In genomic region chr9:133268335-133269056, GRCh38 we compare ENCODE assay signal across 24 cellular contexts. TPM values are rescaled to one million over a fixed set of nuclear protein-coding genes. Genes with fewer than 3 reads are reported as not detected.
DNase-seq lines count a peak whose midpoint lies in the region; ATAC-seq and TF ChIP-seq lines count a peak whose summit lies in the region.
"Had no signal": no experiment of that assay in that cellular context is flagged by ENCODE, and none has a peak within 500 bp of the region (broad histone marks: within the 10 kb centered on the region; RNA-seq: fewer than 3 reads in every experiment).

No MANE protein-coding gene starts in this region.

- H3K27ac ChIP-seq in left ventricle myocardium inferior (replicated peaks) (peak overlapping the region; percentile 0), colonic mucosa (peak overlapping the region; percentile 54)
- H3K27ac ChIP-seq: BLaER1, GM23248, PC-9, RWPE1 had no signal

- peaks cover 16% of the 10 kb centered on the region for H3K9me3 Mint-ChIP-seq in progenitor cell of endocrine pancreas (ENCODE audit: low read depth)
- H3K9me3 Mint-ChIP-seq: CD4-positive, CD25-positive, alpha-beta regulatory T cell had no signal

- DNase-seq in left ventricle myocardium inferior (no peak), left cardiac atrium (no peak), colonic mucosa (peak; percentile 16), progenitor cell of endocrine pancreas (ENCODE audit: low spot score, unreplicated experiment) (no peak), GM10266 (ENCODE audit: extremely low spot score) (no peak), NCI-H1694 (lab: John Stamatoyannopoulos, UW) (no peak)
- no peak for DNase-seq in stimulated activated CD4-positive, alpha-beta T cell treated with anti-CD3 and anti-CD28 coated beads, Interleukin-1b, Interleukin-23, amount 100 ng/mL, for 48 hours
- DNase-seq: CD4-positive, CD25-positive, alpha-beta regulatory T cell; GM23248; H7; KBM-7; NCI-H1105; NCI-H2029 treated with DMSO at 0.1 percent for 48 hours; NCI-H446 treated with DMSO at 0.1 percent for 48 hours; NCI-H526; NCI-H82; NK-92 treated with Interleukin-12 subunit alpha and Interleukin-12 subunit beta, amount 100 ng/mL, for 24 hours; PC-9; SHP77 had no signal

- H3K36me3 Mint-ChIP-seq in progenitor cell of endocrine pancreas (ENCODE audit: insufficient read depth), result peaks cover 18% of the 10 kb centered on the region
- H3K36me3 Mint-ChIP-seq: CD4-positive, CD25-positive, alpha-beta regulatory T cell had no signal

- H3K4me1 Mint-ChIP-seq in progenitor cell of endocrine pancreas (ENCODE audit: low read depth), result peaks cover 39% of the 10 kb centered on the region
- H3K4me1 Mint-ChIP-seq: CD4-positive, CD25-positive, alpha-beta regulatory T cell had no signal

- H3K4me3 ChIP-seq in left ventricle myocardium inferior, result no peak overlapping the region
- H3K4me3 ChIP-seq in colonic mucosa, result no peak overlapping the region
- H3K4me3 ChIP-seq: BLaER1, GM23248, PC-9 had no signal

- no peaks in the 10 kb centered on the region for H3K27me3 Mint-ChIP-seq in progenitor cell of endocrine pancreas

- H3K36me3 ChIP-seq in left ventricle myocardium inferior (no peaks in the 10 kb centered on the region), colonic mucosa (no peaks in the 10 kb centered on the region)
- H3K36me3 ChIP-seq: BLaER1 had no signal

- H3K27me3 ChIP-seq in left ventricle myocardium inferior (ENCODE audit: low read depth) (peaks cover 3% of the 10 kb centered on the region), colonic mucosa (no peaks in the 10 kb centered on the region)

- ATAC-seq in left cardiac atrium, result no peak

- H3K9ac ChIP-seq in colonic mucosa (ENCODE audit: low read depth in 2 of 2, low read length in 2 of 2), result peak overlapping the region in 1 of 2 donors; percentile 40
- H3K9ac ChIP-seq: BLaER1, GM23248 had no signal

- H3K4me1 ChIP-seq in left ventricle myocardium inferior, result peaks cover 12% of the 10 kb centered on the region
- no peaks in the 10 kb centered on the region for H3K4me1 ChIP-seq in colonic mucosa

- intact Hi-C loops in left ventricle myocardium inferior (cut with micrococcal nuclease), result no loop called here
- intact Hi-C loops in left cardiac atrium (cut with DNase I), result no loop called here
- intact Hi-C loops in colonic mucosa (cut with DNase I), result no loop called here

- H3K9me3 ChIP-seq in left ventricle myocardium inferior (replicated peaks) (no peaks in the 10 kb centered on the region), colonic mucosa (no peaks in the 10 kb centered on the region)
- H3K9me3 ChIP-seq: BLaER1 had no signal

- TF ChIP-seq CTCF in left ventricle myocardium inferior (IDR thresholded peaks at IDR 0.05; ENCODE audit: borderline replicate concordance) (no peak), colonic mucosa (IDR thresholded peaks at IDR 0.05) (no peak), progenitor cell of endocrine pancreas (IDR thresholded peaks at IDR 0.05; ENCODE audit: unreplicated experiment) (no peak), GM10266 (IDR thresholded peaks at IDR 0.05; ENCODE audit: control insufficient read depth, insufficient read depth, low read depth, missing control alignments) (no peak)

- H3K4me3 Mint-ChIP-seq in progenitor cell of endocrine pancreas (ENCODE audit: low read depth), result no peak overlapping the region
- H3K4me3 Mint-ChIP-seq: CD4-positive, CD25-positive, alpha-beta regulatory T cell had no signal

- H3K27ac Mint-ChIP-seq in progenitor cell of endocrine pancreas, result peak overlapping the region; percentile 84
- H3K27ac Mint-ChIP-seq: CD4-positive, CD25-positive, alpha-beta regulatory T cell had no signal

RNA-seq across cellular contexts. Expression of gene ABO, which starts 6.5 kb away (rescaled TPM):
- total RNA-seq in left ventricle myocardium inferior (2.3 TPM), left cardiac atrium (1 to 10 TPM; 1.7 to 2.1 TPM), colonic mucosa (10 to 100 TPM; 58.0 to 77.7 TPM), progenitor cell of endocrine pancreas (9.3 and 10.3 TPM in 2 replicates)
- total RNA-seq: GM23248, H7, LHCN-M2, MCF 10A, SK-MEL-5 had no signal

RNA-seq across cellular contexts. Expression of gene OBP2B, which starts 59.4 kb away (rescaled TPM):
- total RNA-seq in left ventricle myocardium inferior, result not detected
- total RNA-seq in left cardiac atrium, result not detected
- total RNA-seq in colonic mucosa, result not detected
- total RNA-seq in progenitor cell of endocrine pancreas, result not detected in 2 replicates
- total RNA-seq: CD4-positive, CD25-positive, alpha-beta regulatory T cell; GM23248; H7; LHCN-M2; MCF 10A; PC-9; SK-MEL-5 had no signal
